In genomic region chr17:78013683-78014467, GRCh38 we compare ENCODE assay signal across 8 cellular contexts.
A peak's percentile ranks its signal among the peaks of the same experiment; 100 is the strongest.
DNase-seq lines count a peak whose midpoint lies in the region; ATAC-seq, FAIRE-seq and TF ChIP-seq lines count a peak whose summit lies in the region.

No MANE protein-coding gene starts in this region.

- DNase-seq in AG09319 (ENCODE audit: extremely low read depth, low read depth) (peak; percentile 64), GM20000 (ENCODE audit: low spot score) (peak; percentile 53), NCI-H2227 treated with DMSO at 0.1 percent for 48 hours (lab: John Stamatoyannopoulos, UW) (peak; percentile 81), middle frontal gyrus (ENCODE audit: extremely low spot score, low spot score) (peak; percentile 67), stromal cell of bone marrow (ENCODE audit: low read depth) (peak; percentile 62)
- peak; percentile 43 for DNase-seq in activated CD4-positive, alpha-beta T cell treated with anti-CD3 and anti-CD28 coated beads, Interleukin-2, amount 50 U/mL, for 1 hour

- ATAC-seq in GM19035 (IDR thresholded peaks at IDR 0.05; ENCODE audit: unreplicated experiment), result no peak

- FAIRE-seq in endometrium (lab: Jason Lieb, UNC), result peak; percentile 51

- TF ChIP-seq CTCF in AG09319 (IDR thresholded peaks at IDR 0.05; ENCODE audit: low read depth, low read length), result peak; percentile 79
- peak; percentile 55 for TF ChIP-seq CTCF in GM20000 (IDR thresholded peaks at IDR 0.05; ENCODE audit: extremely low read depth, missing control alignments)
